ENCODE assay signal across 1 cellular context in genomic region chr6:135063926-135064325, GRCh38.
TF ChIP-seq lines count a peak whose summit lies in the region.

No MANE protein-coding gene starts in this region.

TF ChIP-seq in H1, 55 proteins besides CTCF, POLR2A, EP300 and RAD21:
- TF ChIP-seq SP1 (IDR thresholded peaks at IDR 0.05; ENCODE audit: low read depth, low read length): no peak
- TF ChIP-seq EZH2 (IDR thresholded peaks at IDR 0.05; ENCODE audit: low read depth, low read length, severe bottlenecking): no peak
- TF ChIP-seq RXRA (IDR thresholded peaks at IDR 0.05; ENCODE audit: insufficient read depth, low read depth, low read length): no peak
- TF ChIP-seq SP4 (IDR thresholded peaks at IDR 0.05; ENCODE audit: low read length): no peak
- TF ChIP-seq GTF2F1 (IDR thresholded peaks at IDR 0.05; ENCODE audit: borderline replicate concordance, low read depth, low read length): no peak
- TF ChIP-seq EGR1 (IDR thresholded peaks at IDR 0.05; ENCODE audit: borderline replicate concordance, low read depth, low read length): no peak
- TF ChIP-seq SP2 (IDR thresholded peaks at IDR 0.05; ENCODE audit: low read length): no peak
- no peak for TF ChIP-seq YY1 (IDR thresholded peaks at IDR 0.05; ENCODE audit: low read depth, low read length)
- TF ChIP-seq NRF1 (IDR thresholded peaks at IDR 0.05; ENCODE audit: low read depth, low read length): no peak
- TF ChIP-seq SIRT6 (IDR thresholded peaks at IDR 0.05; ENCODE audit: low read length): no peak
- no peak for TF ChIP-seq ZNF274 (IDR thresholded peaks at IDR 0.05; ENCODE audit: borderline replicate concordance, extremely low read depth, low read length)
- no peak for TF ChIP-seq TBP (IDR thresholded peaks at IDR 0.05; ENCODE audit: low read depth, low read length)
- no peak for TF ChIP-seq BCL11A (IDR thresholded peaks at IDR 0.05; ENCODE audit: low read depth in 2 of 2, low read length in 2 of 2)
- TF ChIP-seq POU5F1 (IDR thresholded peaks at IDR 0.05; ENCODE audit: low read depth, low read length): no peak
- TF ChIP-seq, protein P1, sequence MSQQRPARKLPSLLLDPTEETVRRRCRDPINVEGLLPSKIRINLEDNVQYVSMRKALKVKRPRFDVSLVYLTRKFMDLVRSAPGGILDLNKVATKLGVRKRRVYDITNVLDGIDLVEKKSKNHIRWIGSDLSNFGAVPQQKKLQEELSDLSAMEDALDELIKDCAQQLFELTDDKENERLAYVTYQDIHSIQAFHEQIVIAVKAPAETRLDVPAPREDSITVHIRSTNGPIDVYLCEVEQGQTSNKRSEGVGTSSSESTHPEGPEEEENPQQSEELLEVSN (IDR thresholded peaks at IDR 0.05): no peak
- TF ChIP-seq SAP30 (IDR thresholded peaks at IDR 0.05; ENCODE audit: insufficient read depth, insufficient replicate concordance, low read length): no peak
- TF ChIP-seq TAF1 (IDR thresholded peaks at IDR 0.05; ENCODE audit: low read depth, low read length): no peak
